In the genomic region with DNA sequence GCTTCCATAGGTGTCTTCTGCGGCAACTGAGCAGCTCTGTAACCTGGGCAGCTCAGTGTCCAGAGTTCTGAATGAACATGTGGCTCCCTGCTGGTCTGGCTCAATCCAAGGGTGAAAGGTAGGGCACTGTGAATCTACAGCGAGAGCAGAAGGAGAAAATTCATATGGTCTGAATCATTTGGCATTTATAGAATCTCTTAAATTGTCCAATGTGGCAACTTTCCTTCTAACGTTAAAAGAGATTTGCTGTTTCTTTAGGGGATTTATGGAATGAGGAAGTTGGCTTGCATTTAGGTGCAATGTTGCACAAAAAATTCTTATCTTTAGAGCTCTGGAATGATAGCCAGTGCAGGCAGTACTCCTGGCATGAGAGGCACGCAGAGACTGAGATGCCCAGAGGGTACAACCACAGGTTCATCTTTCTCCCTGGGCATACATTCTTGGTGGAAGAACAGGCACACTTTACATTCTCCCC, we compare ENCODE assay signal across 9 cellular contexts.
DNase-seq lines count a peak whose midpoint lies in the region; ATAC-seq and TF ChIP-seq lines count a peak whose summit lies in the region.
"Had no signal": no experiment of that assay in that cellular context is flagged by ENCODE, and none has a peak within 500 bp of the region (broad histone marks: within the 10 kb centered on the region; RNA-seq: fewer than 3 reads in every experiment).

No MANE protein-coding gene starts in this region.

- TF ChIP-seq CTCF in GM13977 (IDR thresholded peaks at IDR 0.05; ENCODE audit: extremely low read depth, insufficient read depth, missing control alignments) = no peak

- TF ChIP-seq RAD21 in Ishikawa (IDR thresholded peaks at IDR 0.05; ENCODE audit: low read depth) = no peak

- DNase-seq in AG08395 (ENCODE audit: low spot score) (peak; percentile 72), astrocyte of the hippocampus (ENCODE audit: low read depth, low spot score) (peak; percentile 86), kidney tubule cell (ENCODE audit: low spot score) (peak; percentile 92), GM13977 (ENCODE audit: low spot score) (no peak), DMS153 treated with DMSO at 0.1 percent for 48 hours (lab: John Stamatoyannopoulos, UW; ENCODE audit: unreplicated experiment) (no peak)
- DNase-seq: DMS79 had no signal

- in situ Hi-C loops in GM13977 (cut with MboI; ENCODE audit: low pct_unique_long_range_greater_than_20kb, low sequenced_read_pairs, unreplicated experiment) = no loop called here

- no peak for ATAC-seq in GM21367 (IDR thresholded peaks at IDR 0.05; ENCODE audit: unreplicated experiment)
- no peak for ATAC-seq in GM18909 (IDR thresholded peaks at IDR 0.05; ENCODE audit: poor library complexity, unreplicated experiment)

- peak; percentile 43; the same call in 1 of the 2 replicates for TF ChIP-seq EP300 in Ishikawa (IDR thresholded peaks at IDR 0.05; ENCODE audit: borderline replicate concordance)

TF ChIP-seq in Ishikawa, 13 proteins besides CTCF, POLR2A, EP300 and RAD21:
- TF ChIP-seq TCF12 (IDR thresholded peaks at IDR 0.05; ENCODE audit: low read depth) (no peak), ZBTB7A (IDR thresholded peaks at IDR 0.05; ENCODE audit: low read depth) (no peak), YY1 (IDR thresholded peaks at IDR 0.05; ENCODE audit: low read depth) (no peak), TAF1 (IDR thresholded peaks at IDR 0.05; ENCODE audit: low read depth) (no peak), CEBPB (IDR thresholded peaks at IDR 0.05) (peak; percentile 24; the same call in 1 of the 2 replicates), EGR1 (IDR thresholded peaks at IDR 0.05) (no peak), TEAD4 (IDR thresholded peaks at IDR 0.05) (peak; percentile 74), FOXM1 (IDR thresholded peaks at IDR 0.05; ENCODE audit: borderline replicate concordance, low read depth) (peak; percentile 50; the same call in 1 of the 2 replicates), NFIC (IDR thresholded peaks at IDR 0.05) (peak; percentile 34; the same call in 1 of the 2 replicates), CREB1 (IDR thresholded peaks at IDR 0.05; ENCODE audit: low read depth) (no peak)
- TF ChIP-seq, protein P1, sequence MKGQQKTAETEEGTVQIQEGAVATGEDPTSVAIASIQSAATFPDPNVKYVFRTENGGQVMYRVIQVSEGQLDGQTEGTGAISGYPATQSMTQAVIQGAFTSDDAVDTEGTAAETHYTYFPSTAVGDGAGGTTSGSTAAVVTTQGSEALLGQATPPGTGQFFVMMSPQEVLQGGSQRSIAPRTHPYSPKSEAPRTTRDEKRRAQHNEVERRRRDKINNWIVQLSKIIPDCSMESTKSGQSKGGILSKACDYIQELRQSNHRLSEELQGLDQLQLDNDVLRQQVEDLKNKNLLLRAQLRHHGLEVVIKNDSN (IDR thresholded peaks at IDR 0.05) = no peak
- TF ChIP-seq, protein P2, sequence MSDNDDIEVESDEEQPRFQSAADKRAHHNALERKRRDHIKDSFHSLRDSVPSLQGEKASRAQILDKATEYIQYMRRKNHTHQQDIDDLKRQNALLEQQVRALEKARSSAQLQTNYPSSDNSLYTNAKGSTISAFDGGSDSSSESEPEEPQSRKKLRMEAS (IDR thresholded peaks at IDR 0.05) = peak; percentile 23; the same call in 1 of the 2 replicates
- TF ChIP-seq, protein P3, sequence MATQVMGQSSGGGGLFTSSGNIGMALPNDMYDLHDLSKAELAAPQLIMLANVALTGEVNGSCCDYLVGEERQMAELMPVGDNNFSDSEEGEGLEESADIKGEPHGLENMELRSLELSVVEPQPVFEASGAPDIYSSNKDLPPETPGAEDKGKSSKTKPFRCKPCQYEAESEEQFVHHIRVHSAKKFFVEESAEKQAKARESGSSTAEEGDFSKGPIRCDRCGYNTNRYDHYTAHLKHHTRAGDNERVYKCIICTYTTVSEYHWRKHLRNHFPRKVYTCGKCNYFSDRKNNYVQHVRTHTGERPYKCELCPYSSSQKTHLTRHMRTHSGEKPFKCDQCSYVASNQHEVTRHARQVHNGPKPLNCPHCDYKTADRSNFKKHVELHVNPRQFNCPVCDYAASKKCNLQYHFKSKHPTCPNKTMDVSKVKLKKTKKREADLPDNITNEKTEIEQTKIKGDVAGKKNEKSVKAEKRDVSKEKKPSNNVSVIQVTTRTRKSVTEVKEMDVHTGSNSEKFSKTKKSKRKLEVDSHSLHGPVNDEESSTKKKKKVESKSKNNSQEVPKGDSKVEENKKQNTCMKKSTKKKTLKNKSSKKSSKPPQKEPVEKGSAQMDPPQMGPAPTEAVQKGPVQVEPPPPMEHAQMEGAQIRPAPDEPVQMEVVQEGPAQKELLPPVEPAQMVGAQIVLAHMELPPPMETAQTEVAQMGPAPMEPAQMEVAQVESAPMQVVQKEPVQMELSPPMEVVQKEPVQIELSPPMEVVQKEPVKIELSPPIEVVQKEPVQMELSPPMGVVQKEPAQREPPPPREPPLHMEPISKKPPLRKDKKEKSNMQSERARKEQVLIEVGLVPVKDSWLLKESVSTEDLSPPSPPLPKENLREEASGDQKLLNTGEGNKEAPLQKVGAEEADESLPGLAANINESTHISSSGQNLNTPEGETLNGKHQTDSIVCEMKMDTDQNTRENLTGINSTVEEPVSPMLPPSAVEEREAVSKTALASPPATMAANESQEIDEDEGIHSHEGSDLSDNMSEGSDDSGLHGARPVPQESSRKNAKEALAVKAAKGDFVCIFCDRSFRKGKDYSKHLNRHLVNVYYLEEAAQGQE (IDR thresholded peaks at IDR 0.05; ENCODE audit: low read depth) = 0 out of 2 replicates have a peak, but pooled peaks have one; percentile 15

Comparison
In these comparisons a context has a peak if more than half of its experiments do, and no peak if none do; other contexts are left out.
1. DNase-seq: peak in AG08395 (single experiment), astrocyte of the hippocampus (single experiment) and kidney tubule cell (single experiment); none in GM13977 (single experiment) and DMS153 treated with DMSO at 0.1 percent for 48 hours (single experiment).